20 cellular contexts compared by ENCODE assay signal in genomic region chr7:81300779-81301178, GRCh38.
"Had no signal": no experiment of that assay in that cellular context is flagged by ENCODE, and none has a peak within 500 bp of the region (broad histone marks: within the 10 kb centered on the region; RNA-seq: fewer than 3 reads in every experiment).

No MANE protein-coding gene starts in this region.

- H3K4me2 ChIP-seq: neural progenitor cell had no signal

- H3K9me3 ChIP-seq: heart left ventricle, ovary, right atrium auricular region, sigmoid colon, suprapubic skin, thyroid gland, upper lobe of left lung, vagina had no signal

- H3K27ac ChIP-seq: dorsolateral prefrontal cortex, heart left ventricle, neural progenitor cell, ovary, right atrium auricular region, suprapubic skin, thyroid gland, upper lobe of left lung, vagina had no signal

- H3K27me3 ChIP-seq: heart left ventricle, neural progenitor cell, ovary, right atrium auricular region, sigmoid colon, suprapubic skin, thyroid gland, upper lobe of left lung, vagina had no signal

- ATAC-seq: heart left ventricle; natural killer cell; stimulated activated effector memory CD8-positive, alpha-beta T cell treated with anti-CD3 and anti-CD28 coated beads, Interleukin-12 subunit alpha, Interleukin-12 subunit beta, amount 100 ng/mL, for 72 hours; stimulated activated naive CD8-positive, alpha-beta T cell treated with anti-CD3 and anti-CD28 coated beads, Interleukin-15, Interleukin-2, amounts not matched to agents 100 U/mL and 50 U/mL, for 24 hours had no signal

- H3K9ac ChIP-seq: neural progenitor cell had no signal

- H2AFZ ChIP-seq: neural progenitor cell had no signal

- H3K36me3 ChIP-seq: heart left ventricle, neural progenitor cell, ovary, right atrium auricular region, sigmoid colon, suprapubic skin, thyroid gland, upper lobe of left lung, vagina had no signal

- H3K4me1 ChIP-seq: heart left ventricle, neural progenitor cell, upper lobe of left lung had no signal

- H3K4me3 ChIP-seq: dorsolateral prefrontal cortex, heart left ventricle, neural progenitor cell, ovary, right atrium auricular region, sigmoid colon, skin epidermis, suprapubic skin, thyroid gland, upper lobe of left lung, vagina had no signal

- DNase-seq: cortex of kidney; dorsolateral prefrontal cortex; effector CD8-positive, alpha-beta T cell; heart left ventricle; hippocampal formation; kidney glomerular epithelial cell; natural killer cell; nucleus accumbens; ovary; sigmoid colon; stimulated activated CD4-positive, alpha-beta T cell treated with anti-CD3 and anti-CD28 coated beads, Interleukin-2, amount 100 ng/mL, for 48 hours; stimulated activated naive CD8-positive, alpha-beta T cell treated with anti-CD3 and anti-CD28 coated beads, Interleukin-15, Interleukin-2, amounts not matched to agents 100 U/mL and 50 U/mL, for 24 hours; thyroid gland; upper lobe of left lung had no signal
